ENCODE assay signal across 16 cellular contexts in genomic region chr16:64234200-64234599, GRCh38.
DNase-seq lines count a peak whose midpoint lies in the region; ATAC-seq and TF ChIP-seq lines count a peak whose summit lies in the region.
"Had no signal": no experiment of that assay in that cellular context is flagged by ENCODE, and none has a peak within 500 bp of the region (broad histone marks: within the 10 kb centered on the region; RNA-seq: fewer than 3 reads in every experiment).

No MANE protein-coding gene starts in this region.

- peak; percentile 88 for ATAC-seq in Right ventricle myocardium superior (ENCODE audit: poor library complexity)
- peak; percentile 34 to 79 (median 52) for ATAC-seq in heart right ventricle
- ATAC-seq: CD8-positive, alpha-beta T cell; GM12878 had no signal

- H3K4me3 ChIP-seq in heart right ventricle (no peak overlapping the region), Peyer's patch (no peak overlapping the region)
- H3K4me3 ChIP-seq: BLaER1 treated with 17β-estradiol and CSF1 and Interleukin-3, amounts not matched to agents 10 nM and 100 nM; GM12878; HAP-1 had no signal

- no peaks in the 10 kb centered on the region for H3K36me3 ChIP-seq in heart right ventricle
- H3K36me3 ChIP-seq in Peyer's patch, result no peaks in the 10 kb centered on the region
- H3K36me3 ChIP-seq: BLaER1 treated with 17β-estradiol and CSF1 and Interleukin-3, amounts not matched to agents 10 nM and 100 nM; HAP-1 had no signal

- H3K9me3 ChIP-seq in heart right ventricle (peaks cover 0 to 20% (median 5%) of the 10 kb centered on the region in 11 donors), Peyer's patch (no peaks in the 10 kb centered on the region)
- H3K9me3 ChIP-seq: HAP-1 had no signal

- intact Hi-C loops in Right ventricle myocardium superior (cut with DNase I) (no loop called here), cardiac septum (cut with DNase I) (no loop called here), heart right ventricle (cut with DNase I) (no loop called here)

- no peaks in the 10 kb centered on the region for H3K27me3 ChIP-seq in heart right ventricle
- no peaks in the 10 kb centered on the region for H3K27me3 ChIP-seq in Peyer's patch
- H3K27me3 ChIP-seq: BLaER1 treated with 17β-estradiol and CSF1 and Interleukin-3, amounts not matched to agents 10 nM and 100 nM had no signal

- DNase-seq in Right ventricle myocardium superior (peak; percentile 43), cardiac septum (ENCODE audit: low spot score) (no peak), heart right ventricle (peak in 1 of 2 donors; percentile 10), myocyte (ENCODE audit: low read depth) (peak; percentile 90), Ammon's horn (ENCODE audit: low spot score) (no peak), NOMO-1 treated with dmso at 0.1 percent for 144 hours (lab: John Stamatoyannopoulos, UW; ENCODE audit: unreplicated experiment) (no peak), Peyer's patch (no peak)
- DNase-seq: 8988T; Calu3; CD8-positive, alpha-beta T cell; DMS53; DND-41; EL had no signal

- no peak for TF ChIP-seq CTCF in heart right ventricle (IDR thresholded peaks at IDR 0.05)
- TF ChIP-seq CTCF in Peyer's patch (IDR thresholded peaks at IDR 0.05), result no peak

- 53 to 61% methylated on average over 3 of the region's 3 CpGs for WGBS in heart right ventricle, 2 donors

- H3K4me1 ChIP-seq in heart right ventricle (peaks cover 0 to 17% (median 0%) of the 10 kb centered on the region in 9 donors), Peyer's patch (no peaks in the 10 kb centered on the region)
- H3K4me1 ChIP-seq: BLaER1 treated with 17β-estradiol and CSF1 and Interleukin-3, amounts not matched to agents 10 nM and 100 nM; HAP-1 had no signal

- no peak for TF ChIP-seq POLR2A in Peyer's patch (IDR thresholded peaks at IDR 0.05)

- H3K27ac ChIP-seq in heart right ventricle (no peak overlapping the region), Peyer's patch (no peak overlapping the region)
- H3K27ac ChIP-seq: BLaER1 treated with 17β-estradiol and CSF1 and Interleukin-3, amounts not matched to agents 10 nM and 100 nM had no signal

Comparison
In these comparisons a context has a peak if more than half of its experiments do, and no peak if none do; other contexts are left out.
1. DNase-seq: peak in Right ventricle myocardium superior (single experiment) and myocyte (single experiment); none in cardiac septum (single experiment), Ammon's horn (single experiment), NOMO-1 treated with dmso at 0.1 percent for 144 hours (single experiment) and Peyer's patch (0 of 3).